In genomic region chr1:174114788-174115448, GRCh38 we compare ENCODE assay signal across 1 cellular context.
TF ChIP-seq lines count a peak whose summit lies in the region.

No MANE protein-coding gene starts in this region.

TF ChIP-seq in HepG2, 621 proteins besides CTCF, POLR2A, EP300 and RAD21 (continued from another document and continues in another):
- TF ChIP-seq ZBED4 (CRISPR knock-in tag; IDR thresholded peaks at IDR 0.05; ENCODE audit: borderline replicate concordance) (no peak), HNF4G (IDR thresholded peaks at IDR 0.05; ENCODE audit: borderline replicate concordance, low read depth, low read length) (peak; percentile 85), HNF4G (CRISPR knock-in tag; IDR thresholded peaks at IDR 0.05; ENCODE audit: borderline replicate concordance, low read depth) (peak; percentile 78), ATF2 (CRISPR knock-in tag; IDR thresholded peaks at IDR 0.05) (no peak), GMEB1 (CRISPR knock-in tag; IDR thresholded peaks at IDR 0.05; ENCODE audit: borderline replicate concordance) (peak; percentile 29; the same call in 1 of the 2 replicates), LCORL (IDR thresholded peaks at IDR 0.05) (peak; percentile 84), LCORL (CRISPR knock-in tag; IDR thresholded peaks at IDR 0.05) (no peak), ZNF326 (CRISPR knock-in tag; IDR thresholded peaks at IDR 0.05; ENCODE audit: borderline replicate concordance) (no peak), HMGXB4 (CRISPR knock-in tag; IDR thresholded peaks at IDR 0.05; ENCODE audit: borderline replicate concordance in 1 of 2, low read depth in 1 of 2) (0 out of 4 replicates have a peak, but pooled peaks of 1 of the 2 experiments have one; percentile 17), FOSL2 (CRISPR knock-in tag; IDR thresholded peaks at IDR 0.05) (0 out of 2 replicates have a peak, but pooled peaks have one; percentile 24), THRA (CRISPR knock-in tag; IDR thresholded peaks at IDR 0.05; ENCODE audit: borderline replicate concordance) (0 out of 2 replicates have a peak, but pooled peaks have one; percentile 17), BHLHE40 (IDR thresholded peaks at IDR 0.05; ENCODE audit: low read length) (0 out of 2 replicates have a peak, but pooled peaks have one; percentile 7), ZNF20 (CRISPR knock-in tag; IDR thresholded peaks at IDR 0.05) (no peak), RBAK (CRISPR knock-in tag; IDR thresholded peaks at IDR 0.05) (no peak), MIER3 (CRISPR knock-in tag; IDR thresholded peaks at IDR 0.05; ENCODE audit: borderline replicate concordance) (0 out of 2 replicates have a peak, but pooled peaks have one; percentile 38), ATM (IDR thresholded peaks at IDR 0.05; ENCODE audit: borderline replicate concordance) (peak; percentile 91; the same call in 1 of the 2 replicates), MIXL1 (CRISPR knock-in tag; IDR thresholded peaks at IDR 0.05) (no peak), STAG1 (CRISPR knock-in tag; IDR thresholded peaks at IDR 0.05) (peak; percentile 29), ZMAT3 (CRISPR knock-in tag; conservative IDR thresholded peaks at IDR 0.05) (no peak), FOXK1 (CRISPR knock-in tag; IDR thresholded peaks at IDR 0.05; ENCODE audit: borderline replicate concordance, low read depth) (peak; percentile 12; the same call in 1 of the 2 replicates), REPIN1 (CRISPR knock-in tag; IDR thresholded peaks at IDR 0.05; ENCODE audit: borderline replicate concordance, low read depth) (0 out of 2 replicates have a peak, but pooled peaks have one; percentile 33), HDAC2 (CRISPR knock-in tag; IDR thresholded peaks at IDR 0.05) (peak; percentile 44; the same call in 1 of the 2 replicates), SMC3 (IDR thresholded peaks at IDR 0.05; ENCODE audit: low read length) (peak; percentile 37), ZNF644 (CRISPR knock-in tag; IDR thresholded peaks at IDR 0.05; ENCODE audit: low read depth) (peak; percentile 79), FOXP1 (IDR thresholded peaks at IDR 0.05) (no peak), FOXP1 (CRISPR knock-in tag; IDR thresholded peaks at IDR 0.05) (0 out of 2 replicates have a peak, but pooled peaks have one; percentile 33), KDM1A (CRISPR knock-in tag; IDR thresholded peaks at IDR 0.05) (no peak), ZMYM4 (CRISPR knock-in tag; IDR thresholded peaks at IDR 0.05) (peak; percentile 55), ISL2 (CRISPR knock-in tag; IDR thresholded peaks at IDR 0.05) (0 out of 2 replicates have a peak, but pooled peaks have one; percentile 30), RCOR2 (CRISPR knock-in tag; IDR thresholded peaks at IDR 0.05) (0 out of 2 replicates have a peak, but pooled peaks have one; percentile 30), GLI4 (CRISPR knock-in tag; IDR thresholded peaks at IDR 0.05; ENCODE audit: borderline replicate concordance) (0 out of 2 replicates have a peak, but pooled peaks have one; percentile 27), TEF (CRISPR knock-in tag; IDR thresholded peaks at IDR 0.05) (peak; percentile 95), ZNF282 (IDR thresholded peaks at IDR 0.05; ENCODE audit: partially characterized antibody) (no peak), HOMEZ (CRISPR knock-in tag; IDR thresholded peaks at IDR 0.05; ENCODE audit: low read depth) (peak; percentile 41; the same call in 1 of the 2 replicates), ZNF710 (CRISPR knock-in tag; IDR thresholded peaks at IDR 0.05; ENCODE audit: borderline replicate concordance) (peak; percentile 94), XRCC5 (optimal IDR thresholded peaks at IDR 0.05; ENCODE audit: low read length) (peak; percentile 49), ZNF775 (CRISPR knock-in tag; IDR thresholded peaks at IDR 0.05; ENCODE audit: borderline replicate concordance) (0 out of 2 replicates have a peak, but pooled peaks have one; percentile 37), DRAP1 (CRISPR knock-in tag; IDR thresholded peaks at IDR 0.05) (no peak; the same call in 1 of the 2 replicates), HIVEP1 (CRISPR knock-in tag; IDR thresholded peaks at IDR 0.05) (no peak), YEATS2 (CRISPR knock-in tag; IDR thresholded peaks at IDR 0.05; ENCODE audit: borderline replicate concordance) (peak; percentile 22; the same call in 1 of the 2 replicates), SOX13 (IDR thresholded peaks at IDR 0.05) (no peak), SOX13 (CRISPR knock-in tag; conservative IDR thresholded peaks at IDR 0.05 in 1 of 2, IDR thresholded peaks at IDR 0.05 in 1 of 2) (peak in 1 of 2 experiments; percentile 61; a peak in 2 of 4 replicates), ELF3 (CRISPR knock-in tag; IDR thresholded peaks at IDR 0.05) (peak; percentile 23; the same call in 1 of the 2 replicates), HOXA3 (CRISPR knock-in tag; IDR thresholded peaks at IDR 0.05) (0 out of 2 replicates have a peak, but pooled peaks have one; percentile 18), MED1 (CRISPR knock-in tag; IDR thresholded peaks at IDR 0.05) (0 out of 2 replicates have a peak, but pooled peaks have one; percentile 24), HNF4A (CRISPR knock-in tag; IDR thresholded peaks at IDR 0.05) (peak; percentile 85), SOX5 (CRISPR knock-in tag; IDR thresholded peaks at IDR 0.05; ENCODE audit: borderline replicate concordance) (peak; percentile 65; the same call in 1 of the 2 replicates), FOXA3 (CRISPR knock-in tag; IDR thresholded peaks at IDR 0.05) (0 out of 2 replicates have a peak, but pooled peaks have one; percentile 20), ZNF614 (CRISPR knock-in tag; IDR thresholded peaks at IDR 0.05; ENCODE audit: borderline replicate concordance) (peak; percentile 75; the same call in 1 of the 2 replicates), NR2F6 (IDR thresholded peaks at IDR 0.05) (no peak), NR2F6 (CRISPR knock-in tag; IDR thresholded peaks at IDR 0.05) (peak; percentile 55; the same call in 1 of the 2 replicates)
